In genomic region chr12:94545937-94546771, GRCh38 we compare ENCODE assay signal across 8 cellular contexts.
DNase-seq lines count a peak whose midpoint lies in the region; ATAC-seq and TF ChIP-seq lines count a peak whose summit lies in the region.

No MANE protein-coding gene starts in this region.

- H3K27me3 Mint-ChIP-seq in HFFc6 (ENCODE audit: insufficient read depth) = peaks cover 10% of the 10 kb centered on the region

- TF ChIP-seq EP300 in transverse colon (IDR thresholded peaks at IDR 0.05; ENCODE audit: low read depth) = no peak

- H3K4me3 Mint-ChIP-seq in HFFc6 = no peak overlapping the region

- in situ Hi-C loops in transverse colon (cut with MboI; ENCODE audit: low pct_ligation_motif_present in 1 of 4, low pct_unique_long_range_greater_than_20kb in 1 of 4, low sequenced_read_pairs in 3 of 4) = no loop called here

- no peaks in the 10 kb centered on the region for H3K36me3 ChIP-seq in GM06990 (ENCODE audit: control insufficient read depth, insufficient read depth, low read length)
- no peaks in the 10 kb centered on the region for H3K36me3 ChIP-seq in colonic mucosa
- H3K36me3 ChIP-seq in transverse colon = no peaks in the 10 kb centered on the region

- H3K9me3 ChIP-seq in colonic mucosa (no peaks in the 10 kb centered on the region), transverse colon (no peaks in the 10 kb centered on the region)

- TF ChIP-seq POLR2A in transverse colon (IDR thresholded peaks at IDR 0.05) = no peak

- intact Hi-C loops in colonic mucosa (cut with DNase I) = loop anchor here (10.0 kb wide), 2 partner anchors 219 to 329 kb away; no protein-coding TSS in a partner anchor
- intact Hi-C loops in transverse colon (cut with DNase I; ENCODE audit: low total_unique reads) = loop anchor here (5.0 to 10.0 kb wide), 3 partner anchors 109 to 1484 kb away; partner anchors contain the start of gene TMCC3

- ATAC-seq in left lobe of liver = peak; percentile 99

- H3K27me3 ChIP-seq in GM06990 (replicated peaks; ENCODE audit: control insufficient read depth, insufficient read depth, low read length) = no peaks in the 10 kb centered on the region
- H3K27me3 ChIP-seq in colonic mucosa = no peaks in the 10 kb centered on the region
- H3K27me3 ChIP-seq in transverse colon = no peaks in the 10 kb centered on the region

- peak; percentile 79 for TF ChIP-seq CTCF in GM06990 (IDR thresholded peaks at IDR 0.05; ENCODE audit: insufficient read depth, low read length, poor library complexity, severe bottlenecking)
- peak; percentile 76 for TF ChIP-seq CTCF in HFFc6 (IDR thresholded peaks at IDR 0.05)
- peak; percentile 82 for TF ChIP-seq CTCF in colonic mucosa (IDR thresholded peaks at IDR 0.05)
- peak; percentile 71 to 89 (median 81) for TF ChIP-seq CTCF in transverse colon (IDR thresholded peaks at IDR 0.05)

- H3K4me1 Mint-ChIP-seq in HFFc6 (ENCODE audit: low read depth) = no peaks in the 10 kb centered on the region

- no peak for DNase-seq in GM06990 (ENCODE audit: extremely low read depth, insufficient read length)
- peak; percentile 51 for DNase-seq in HFFc6
- DNase-seq in NCI-H748 treated with DMSO at 0.1 percent for 48 hours (lab: John Stamatoyannopoulos, UW) = peak; percentile 11
- peak; percentile 60 for DNase-seq in colonic mucosa
- DNase-seq in left lobe of liver (ENCODE audit: low spot score) = peak; percentile 69
- DNase-seq in transverse colon = peak; percentile 65
- no peak for DNase-seq in DMS79 treated with DMSO at 0.1 percent for 48 hours (lab: John Stamatoyannopoulos, UW)
- no peak for DNase-seq in NCI-H446 treated with DMSO at 0.1 percent for 48 hours (lab: John Stamatoyannopoulos, UW)

- 52 to 86% methylated on average over 3 to 17 of the region's 17 CpGs for WGBS in transverse colon (ENCODE audit: low coverage in 1 of 2), 2 donors

- H3K4me1 ChIP-seq in colonic mucosa (no peaks in the 10 kb centered on the region), transverse colon (peaks cover 0 to 3% (median 0%) of the 10 kb centered on the region in 4 donors)

- H3K9ac ChIP-seq in colonic mucosa (ENCODE audit: low read depth in 2 of 2, low read length in 2 of 2) = no peak overlapping the region

- no peak overlapping the region for H3K27ac Mint-ChIP-seq in HFFc6

- H3K9me3 Mint-ChIP-seq in HFFc6 = no peaks in the 10 kb centered on the region

- H3K36me3 Mint-ChIP-seq in HFFc6 (ENCODE audit: low read depth) = no peaks in the 10 kb centered on the region

- H3K27ac ChIP-seq in colonic mucosa = no peak overlapping the region
- no peak overlapping the region for H3K27ac ChIP-seq in transverse colon

- H3K4me3 ChIP-seq in GM06990 (replicated peaks; ENCODE audit: low read depth, low read length) (no peak overlapping the region), colonic mucosa (no peak overlapping the region), transverse colon (no peak overlapping the region)

Comparison
In these comparisons a context has a peak if more than half of its experiments do, and no peak if none do; other contexts are left out.
1. DNase-seq: peak in HFFc6 (single experiment), NCI-H748 treated with DMSO at 0.1 percent for 48 hours (single experiment), colonic mucosa (single experiment), left lobe of liver (single experiment) and transverse colon (single experiment); none in GM06990 (single experiment), DMS79 treated with DMSO at 0.1 percent for 48 hours (single experiment) and NCI-H446 treated with DMSO at 0.1 percent for 48 hours (single experiment).
2. Peak in every context shown above with its lines, with median percentiles within 50 percentile points of each other: CTCF ChIP-seq.